Comparison of ENCODE assay signal across 8 cellular contexts in genomic region chr20:56411759-56412472, GRCh38.
DNase-seq lines count a peak whose midpoint lies in the region; ATAC-seq and TF ChIP-seq lines count a peak whose summit lies in the region.

TSS of gene CASS4 (plus strand) at chr20:56412260. CDS start at chr20:56412459, 199 bp downstream.

- no peak for TF ChIP-seq CTCF in astrocyte of the spinal cord (IDR thresholded peaks at IDR 0.05; ENCODE audit: low read depth, low read length)

- peak; percentile 35 for DNase-seq in activated naive CD4-positive, alpha-beta T cell treated with Interleukin-2 at 50 U/mL for 16 hours
- no peak for DNase-seq in activated naive CD4-positive, alpha-beta T cell treated with anti-CD3 and anti-CD28 coated beads, Interleukin-2, amount 50 U/mL, for 16 hours
- DNase-seq in Kasumi-1 (lab: John Stamatoyannopoulos, UW), result peak; percentile 87 to 88
- DNase-seq in astrocyte of the spinal cord (ENCODE audit: low read depth, low spot score), result peak; percentile 81
- DNase-seq in medulla oblongata (ENCODE audit: extremely low spot score), result peak; percentile 72
- DNase-seq in SW480 (ENCODE audit: low spot score), result no peak
- no peak for DNase-seq in NK-92 treated with Interleukin-12 subunit alpha and Interleukin-12 subunit beta, amount 100 ng/mL, for 24 hours (lab: John Stamatoyannopoulos, UW)

- no peak for ATAC-seq in GM19023 (IDR thresholded peaks at IDR 0.05; ENCODE audit: unreplicated experiment)

- H3K4me3 ChIP-seq in astrocyte of the spinal cord (ENCODE audit: low read depth, low read length), result peak within 1 kb of the TSS; percentile 0

- in situ Hi-C loops in astrocyte of the spinal cord (cut with HindIII; ENCODE audit: low sequenced_read_pairs), result no loop called here

Comparison
In these comparisons a context has a peak if more than half of its experiments do, and no peak if none do; other contexts are left out.
1. DNase-seq: peak in activated naive CD4-positive, alpha-beta T cell treated with Interleukin-2 at 50 U/mL for 16 hours (single experiment), Kasumi-1 (2 of 2), astrocyte of the spinal cord (single experiment) and medulla oblongata (single experiment); none in activated naive CD4-positive, alpha-beta T cell treated with anti-CD3 and anti-CD28 coated beads, Interleukin-2, amount 50 U/mL, for 16 hours (single experiment), SW480 (single experiment) and NK-92 treated with Interleukin-12 subunit alpha and Interleukin-12 subunit beta, amount 100 ng/mL, for 24 hours (single experiment).